21 cellular contexts compared by ENCODE assay signal in the genomic region with DNA sequence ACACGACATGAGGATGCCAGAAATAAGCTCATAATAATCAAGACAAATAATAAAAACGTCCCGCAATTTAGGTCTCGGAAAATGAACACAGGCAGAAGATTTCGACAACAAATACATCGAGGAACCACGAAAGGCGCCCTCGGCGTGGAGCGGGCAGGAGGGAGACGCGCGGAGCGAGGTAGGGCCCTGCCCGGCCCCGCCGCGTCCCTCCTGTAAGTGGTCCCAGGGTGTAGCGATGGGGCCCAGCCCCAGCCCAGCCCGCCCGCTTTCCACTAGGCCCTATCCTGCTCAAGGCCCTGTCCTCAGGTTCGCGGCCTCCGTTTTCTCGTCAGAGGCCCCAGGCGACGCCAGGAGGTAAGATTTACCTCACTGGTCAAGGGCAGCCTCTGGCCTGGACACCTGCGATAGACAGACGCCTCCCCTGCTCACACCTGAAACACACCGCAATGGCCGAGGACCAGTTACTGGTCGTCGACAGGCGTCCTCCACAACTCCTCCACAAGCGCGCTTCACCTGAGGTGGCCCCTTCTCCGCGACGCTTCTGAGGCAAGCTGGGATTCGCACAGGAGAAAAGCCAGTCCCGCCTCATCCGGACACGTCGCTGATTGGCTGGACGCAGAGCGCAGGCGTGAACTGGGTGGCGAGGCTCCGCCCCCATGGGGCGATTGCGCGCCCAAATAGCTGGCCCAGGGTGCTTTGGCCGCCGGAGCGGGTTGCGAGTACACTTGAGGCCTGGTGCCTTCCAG.
"Had no signal": no experiment of that assay in that cellular context is flagged by ENCODE, and none has a peak within 500 bp of the region (broad histone marks: within the 10 kb centered on the region; RNA-seq: fewer than 3 reads in every experiment).

Gene SYCP3, minus strand, starts transcription at position 543 of the 746 bp plus-strand sequence. CDS start 1,527 bp downstream, outside the sequence.

- H3K36me3 Mint-ChIP-seq: natural killer cell had no signal

- H3K9me3 Mint-ChIP-seq: activated B cell treated with CpG ODN at 0.5 μM for 24 hours; activated CD4-positive, alpha-beta T cell treated with anti-CD3 and anti-CD28 coated beads, Interleukin-2, amount 10 ng/mL, durations not matched to agents 24 days and 14 days; activated T-cell treated with anti-CD3 and anti-CD28 coated beads, Interleukin-2, amount 50 U/mL, for 72 hours; natural killer cell; stimulated activated naive CD8-positive, alpha-beta T cell treated with anti-CD3 and anti-CD28 coated beads, Interleukin-15, Interleukin-2, amounts not matched to agents 100 ng/mL and 50 ng/mL, for 24 hours had no signal

- H3K27me3 ChIP-seq: left lung had no signal

- H3K9me3 ChIP-seq: left lung had no signal

- H3K27me3 Mint-ChIP-seq: activated B cell treated with CpG ODN at 0.5 μM for 24 hours; activated CD4-positive, alpha-beta T cell treated with anti-CD3 and anti-CD28 coated beads, Interleukin-2, amount 10 ng/mL, durations not matched to agents 24 days and 14 days; activated naive CD8-positive, alpha-beta T cell; stimulated activated naive CD8-positive, alpha-beta T cell treated with anti-CD3 and anti-CD28 coated beads, Interleukin-15, Interleukin-2, amounts not matched to agents 100 ng/mL and 50 ng/mL, for 24 hours had no signal

- H3K4me1 ChIP-seq: left lung had no signal

- ATAC-seq: activated T-cell treated with anti-CD3 and anti-CD28 coated beads, Interleukin-2, amount 50 U/mL, for 72 hours; left lung; natural killer cell had no signal

- H3K27ac Mint-ChIP-seq: activated B cell treated with CpG ODN at 0.5 μM for 24 hours; activated CD4-positive, alpha-beta T cell treated with anti-CD3 and anti-CD28 coated beads, Interleukin-2, amount 10 ng/mL, durations not matched to agents 24 days and 14 days; activated naive CD8-positive, alpha-beta T cell; activated T-cell treated with anti-CD3 and anti-CD28 coated beads, Interleukin-2, amount 50 U/mL, for 72 hours; stimulated activated naive CD8-positive, alpha-beta T cell treated with anti-CD3 and anti-CD28 coated beads, Interleukin-15, Interleukin-2, amounts not matched to agents 100 ng/mL and 50 ng/mL, for 24 hours had no signal

- FAIRE-seq: colon, endometrium, TTC549 had no signal

- DNase-seq: activated B cell treated with CpG ODN at 0.5 μM for 24 hours; activated CD4-positive, alpha-beta T cell treated with anti-CD3 and anti-CD28 coated beads, Interleukin-2, amount 10 ng/mL, durations not matched to agents 24 days and 14 days; activated CD8-positive, alpha-beta memory T cell treated with anti-CD3 and anti-CD28 coated beads, Interleukin-2, amount 50 U/mL, for 48 hours; activated gamma-delta T cell; activated T-cell treated with anti-CD3 and anti-CD28 coated beads, Interleukin-2, amount 50 U/mL, for 72 hours; amniotic stem cell; caudate nucleus; islet precursor cell; mesenchymal stem cell; natural killer cell; retina; stimulated activated CD4-positive, alpha-beta T cell treated with anti-CD3 and anti-CD28 coated beads, Interleukin-15, amount 100 ng/mL, for 24 hours; stimulated activated CD4-positive, alpha-beta T cell treated with anti-CD3 and anti-CD28 coated beads, Interleukin-4, amount 100 ng/mL, for 24 hours; T-helper 2 cell had no signal

- H3K4me3 Mint-ChIP-seq: activated B cell treated with CpG ODN at 0.5 μM for 24 hours; activated CD4-positive, alpha-beta T cell treated with anti-CD3 and anti-CD28 coated beads, Interleukin-2, amount 10 ng/mL, durations not matched to agents 24 days and 14 days; activated naive CD8-positive, alpha-beta T cell; activated T-cell treated with anti-CD3 and anti-CD28 coated beads, Interleukin-2, amount 50 U/mL, for 72 hours; natural killer cell; stimulated activated naive CD8-positive, alpha-beta T cell treated with anti-CD3 and anti-CD28 coated beads, Interleukin-15, Interleukin-2, amounts not matched to agents 100 ng/mL and 50 ng/mL, for 24 hours had no signal

- H3K27ac ChIP-seq: left lung, skin epidermis had no signal

- H3K4me3 ChIP-seq: left lung, skin epidermis had no signal
